24 cellular contexts compared by ENCODE assay signal in genomic region chr7:34728156-34728555, GRCh38.
"Had no signal": no experiment of that assay in that cellular context is flagged by ENCODE, and none has a peak within 500 bp of the region (broad histone marks: within the 10 kb centered on the region; RNA-seq: fewer than 3 reads in every experiment).

No MANE protein-coding gene starts in this region.

- H3K27ac Mint-ChIP-seq: naive thymus-derived CD8-positive, alpha-beta T cell; nephron progenitor cell; stimulated activated memory B cell treated with anti-CD40 and anti-IgM and Interleukin-4, amounts not matched to agents 10 μg/mL and 1 μg/mL and 100 μg/mL, for 72 hours; stimulated activated naive CD8-positive, alpha-beta T cell treated with anti-CD3 and anti-CD28 coated beads, Interleukin-15, Interleukin-2, amounts not matched to agents 100 ng/mL and 50 ng/mL, for 24 hours had no signal

- H3K27me3 Mint-ChIP-seq: effector memory CD8-positive, alpha-beta T cell; stimulated activated memory B cell treated with anti-CD40 and anti-IgM and Interleukin-4, amounts not matched to agents 10 μg/mL and 1 μg/mL and 100 μg/mL, for 72 hours; stimulated activated naive CD8-positive, alpha-beta T cell treated with anti-CD3 and anti-CD28 coated beads, Interleukin-15, Interleukin-2, amounts not matched to agents 100 ng/mL and 50 ng/mL, for 24 hours had no signal

- ATAC-seq: effector memory CD8-positive, alpha-beta T cell; gastrocnemius medialis; left ventricle myocardium superior; lower lobe of right lung; naive thymus-derived CD8-positive, alpha-beta T cell; psoas muscle; right cardiac atrium; stimulated activated memory B cell treated with anti-CD40 and anti-IgM and Interleukin-4, amounts not matched to agents 10 μg/mL and 1 μg/mL and 100 μg/mL, for 72 hours had no signal

- H3K36me3 Mint-ChIP-seq: naive thymus-derived CD8-positive, alpha-beta T cell; stimulated activated memory B cell treated with anti-CD40 and anti-IgM and Interleukin-4, amounts not matched to agents 10 μg/mL and 1 μg/mL and 100 μg/mL, for 72 hours had no signal

- DNase-seq: dermis blood vessel endothelial cell; effector memory CD8-positive, alpha-beta T cell; foreskin fibroblast; gastrocnemius medialis; head of caudate nucleus; left ventricle myocardium superior; lower lobe of right lung; naive thymus-derived CD8-positive, alpha-beta T cell; nephron progenitor cell; nucleus accumbens; ovary; posterior cingulate gyrus; psoas muscle; right cardiac atrium; sigmoid colon; spleen; stimulated activated CD4-positive, alpha-beta T cell treated with anti-CD3 and anti-CD28 coated beads, Interleukin-4, amount 100 ng/mL, for 4 hours; upper lobe of left lung; uterus had no signal

- H3K4me1 ChIP-seq: gastrocnemius medialis, lower lobe of right lung, psoas muscle, sigmoid colon, uterus had no signal

- H3K36me3 ChIP-seq: gastrocnemius medialis, lower lobe of right lung, ovary, sigmoid colon, spleen, thoracic aorta, tibial nerve, upper lobe of left lung, uterus had no signal

- H3K27ac ChIP-seq: coronary artery, gastrocnemius medialis, lower lobe of right lung, ovary, psoas muscle, sigmoid colon, spleen, thoracic aorta, tibial nerve, upper lobe of left lung, uterus had no signal

- H3K27me3 ChIP-seq: gastrocnemius medialis, ovary, sigmoid colon, spleen, tibial nerve, upper lobe of left lung, uterus had no signal

- H3K9me3 ChIP-seq: gastrocnemius medialis, lower lobe of right lung, ovary, psoas muscle, sigmoid colon, spleen, thoracic aorta, tibial nerve, upper lobe of left lung, uterus had no signal

- H3K4me3 Mint-ChIP-seq: effector memory CD8-positive, alpha-beta T cell; naive thymus-derived CD8-positive, alpha-beta T cell; nephron progenitor cell; stimulated activated memory B cell treated with anti-CD40 and anti-IgM and Interleukin-4, amounts not matched to agents 10 μg/mL and 1 μg/mL and 100 μg/mL, for 72 hours; stimulated activated naive CD8-positive, alpha-beta T cell treated with anti-CD3 and anti-CD28 coated beads, Interleukin-15, Interleukin-2, amounts not matched to agents 100 ng/mL and 50 ng/mL, for 24 hours had no signal

- H3K9me3 Mint-ChIP-seq: effector memory CD8-positive, alpha-beta T cell; nephron progenitor cell; stimulated activated memory B cell treated with anti-CD40 and anti-IgM and Interleukin-4, amounts not matched to agents 10 μg/mL and 1 μg/mL and 100 μg/mL, for 72 hours; stimulated activated naive CD8-positive, alpha-beta T cell treated with anti-CD3 and anti-CD28 coated beads, Interleukin-15, Interleukin-2, amounts not matched to agents 100 ng/mL and 50 ng/mL, for 24 hours had no signal

- H3K4me3 ChIP-seq: coronary artery, gastrocnemius medialis, lower lobe of right lung, ovary, psoas muscle, sigmoid colon, spleen, thoracic aorta, tibial nerve, upper lobe of left lung, uterus had no signal

- H3K4me1 Mint-ChIP-seq: nephron progenitor cell had no signal
